ENCODE assay signal across 9 cellular contexts in the genomic region with DNA sequence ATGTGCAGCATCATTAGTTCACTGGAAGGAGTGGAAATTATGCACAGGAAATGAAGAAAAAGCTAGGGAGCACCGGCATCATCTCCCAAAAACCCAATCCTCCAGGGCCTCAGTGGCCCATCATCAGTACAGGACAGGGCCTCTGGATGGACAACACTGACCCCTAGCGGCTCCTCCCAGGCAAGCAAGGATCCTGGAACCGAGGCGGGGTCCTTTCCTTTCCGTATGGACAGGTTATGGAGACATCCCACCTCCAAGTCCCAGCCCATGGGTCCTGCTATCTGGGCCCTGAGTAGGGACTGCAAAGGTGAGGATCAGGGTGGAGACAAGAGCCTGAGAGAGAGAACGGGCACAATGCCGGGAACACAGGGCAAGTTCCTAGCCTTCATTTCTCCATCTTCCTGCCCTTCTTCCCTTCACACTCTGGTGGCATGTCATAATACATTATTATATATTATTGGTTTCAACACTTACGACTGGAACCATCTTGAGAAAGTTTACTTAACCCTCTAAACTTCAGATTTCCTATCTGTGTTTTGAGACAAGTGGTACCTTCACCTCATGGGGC.
DNase-seq lines count a peak whose midpoint lies in the region; ATAC-seq and TF ChIP-seq lines count a peak whose summit lies in the region.
"Had no signal": no experiment of that assay in that cellular context is flagged by ENCODE, and none has a peak within 500 bp of the region (broad histone marks: within the 10 kb centered on the region; RNA-seq: fewer than 3 reads in every experiment).

No MANE protein-coding gene starts in this region.

- no peaks in the 10 kb centered on the region for H3K9me3 Mint-ChIP-seq in MCF 10A (ENCODE audit: unreplicated experiment)

- intact Hi-C loops in MCF 10A (cut with micrococcal nuclease) (no loop called here), breast epithelium (cut with DNase I; ENCODE audit: low total_unique reads) (no loop called here), uterus (cut with DNase I; ENCODE audit: low total_unique reads) (no loop called here)

- H3K4me3 ChIP-seq in breast epithelium (no peak overlapping the region), iPS DF 6.9 (ENCODE audit: low read length) (no peak overlapping the region), uterus (no peak overlapping the region)

- H3K4me1 ChIP-seq in breast epithelium (peaks cover 0 to 5% of the 10 kb centered on the region in 2 donors), iPS DF 6.9 (ENCODE audit: control insufficient read depth, insufficient read depth, low read length) (peaks cover 3% of the 10 kb centered on the region; the same call in 1 of the 2 replicates), uterus (peaks cover 9 to 18% of the 10 kb centered on the region in 2 donors)

- TF ChIP-seq POLR2A in breast epithelium (IDR thresholded peaks at IDR 0.05) = no peak
- TF ChIP-seq POLR2A in uterus (IDR thresholded peaks at IDR 0.05) = no peak

- DNase-seq in MCF 10A (ENCODE audit: unreplicated experiment) = peak; percentile 51
- DNase-seq in breast epithelium (ENCODE audit: low spot score in 2 of 2) = no peak
- peak; percentile 63 for DNase-seq in iPS DF 6.9 (ENCODE audit: low read depth, low spot score)
- peak; percentile 73 for DNase-seq in uterus

- POLR2A ChIA-PET in MCF 10A (lab: Yijun Ruan, JAX) = no interaction called here

- H3K27me3 Mint-ChIP-seq in MCF 10A (ENCODE audit: insufficient read depth, unreplicated experiment) = no peaks in the 10 kb centered on the region

- TF ChIP-seq CTCF in MCF 10A (IDR thresholded peaks at IDR 0.05; ENCODE audit: unreplicated experiment) (peak; percentile 54), breast epithelium (IDR thresholded peaks at IDR 0.05) (peak in 1 of 3 donors; percentile 39), VCaP (conservative IDR thresholded peaks at IDR 0.05) (peak; percentile 93), uterus (IDR thresholded peaks at IDR 0.05) (peak; percentile 56 to 82 (median 76))

- BruUV-seq in MCF 10A (replicated peaks; lab: Mats Ljungman, UMichigan) = no TSS peak

- no CpG with 5 or more reads among the region's 8 CpGs for WGBS in iPS DF 6.9 (ENCODE audit: insufficient coverage, insufficient read length)

- H3K27ac Mint-ChIP-seq in MCF 10A (ENCODE audit: low read depth, unreplicated experiment) = no peak overlapping the region

- H3K36me3 ChIP-seq in breast epithelium (no peaks in the 10 kb centered on the region), iPS DF 6.9 (ENCODE audit: control insufficient read depth, insufficient read depth, low read length) (no peaks in the 10 kb centered on the region), uterus (no peaks in the 10 kb centered on the region)

- H3K27ac ChIP-seq in breast epithelium = no peak overlapping the region
- H3K27ac ChIP-seq in VCaP = no peak overlapping the region
- no peak overlapping the region for H3K27ac ChIP-seq in iPS DF 6.9 (ENCODE audit: low read length)
- H3K27ac ChIP-seq in uterus = peak overlapping the region; percentile 14 to 96
- H3K27ac ChIP-seq: epithelial cell of prostate had no signal

- H3K4me1 Mint-ChIP-seq in MCF 10A (ENCODE audit: insufficient read depth, unreplicated experiment) = peaks cover 17% of the 10 kb centered on the region

- peaks cover 6% of the 10 kb centered on the region for H3K36me3 Mint-ChIP-seq in MCF 10A (ENCODE audit: insufficient read depth, unreplicated experiment)

- no peak for ATAC-seq in HG03139 (IDR thresholded peaks at IDR 0.05; ENCODE audit: unreplicated experiment)
- ATAC-seq in GM19467 (IDR thresholded peaks at IDR 0.05; ENCODE audit: unreplicated experiment) = no peak
- no peak for ATAC-seq in GM18907 (IDR thresholded peaks at IDR 0.05; ENCODE audit: unreplicated experiment)

- CTCF ChIA-PET in MCF 10A (lab: Yijun Ruan, JAX) = interaction anchor here (1.2 to 2.4 kb wide), 3 partner anchors 17 to 28 kb away, joined by 4 to 11 read pairs (median 5); no protein-coding TSS in a partner anchor

- no peak overlapping the region for H3K4me3 Mint-ChIP-seq in MCF 10A (ENCODE audit: unreplicated experiment)

- H3K27me3 ChIP-seq in breast epithelium (no peaks in the 10 kb centered on the region), iPS DF 6.9 (ENCODE audit: control insufficient read depth, insufficient read depth, low read length) (no peaks in the 10 kb centered on the region), uterus (no peaks in the 10 kb centered on the region)

- H3K9me3 ChIP-seq in breast epithelium (no peaks in the 10 kb centered on the region), iPS DF 6.9 (ENCODE audit: control insufficient read depth, insufficient read depth, low read length) (no peaks in the 10 kb centered on the region), uterus (no peaks in the 10 kb centered on the region)

Comparison
In these comparisons a context has a peak if more than half of its experiments do, and no peak if none do; other contexts are left out.
1. DNase-seq: peak in MCF 10A (single experiment), iPS DF 6.9 (single experiment) and uterus (2 of 2); none in breast epithelium (0 of 2).
2. H3K27ac ChIP-seq: peak in uterus (2 of 2); none in breast epithelium (0 of 2), VCaP (single experiment) and iPS DF 6.9 (single experiment).